ENCODE assay signal across 1 cellular context in genomic region chr3:149000207-149000745, GRCh38.
TF ChIP-seq lines count a peak whose summit lies in the region.

No MANE protein-coding gene starts in this region.

TF ChIP-seq in GM12878, 131 proteins besides CTCF, POLR2A, EP300 and RAD21 (continued from another document):
- TF ChIP-seq E4F1 (IDR thresholded peaks at IDR 0.05; ENCODE audit: borderline replicate concordance, partially characterized antibody) = no peak
- no peak for TF ChIP-seq ZNF207 (IDR thresholded peaks at IDR 0.05; ENCODE audit: borderline replicate concordance)
- no peak for TF ChIP-seq SMARCA5 (IDR thresholded peaks at IDR 0.05)
